ENCODE assay signal across 1 cellular context in the genomic region with DNA sequence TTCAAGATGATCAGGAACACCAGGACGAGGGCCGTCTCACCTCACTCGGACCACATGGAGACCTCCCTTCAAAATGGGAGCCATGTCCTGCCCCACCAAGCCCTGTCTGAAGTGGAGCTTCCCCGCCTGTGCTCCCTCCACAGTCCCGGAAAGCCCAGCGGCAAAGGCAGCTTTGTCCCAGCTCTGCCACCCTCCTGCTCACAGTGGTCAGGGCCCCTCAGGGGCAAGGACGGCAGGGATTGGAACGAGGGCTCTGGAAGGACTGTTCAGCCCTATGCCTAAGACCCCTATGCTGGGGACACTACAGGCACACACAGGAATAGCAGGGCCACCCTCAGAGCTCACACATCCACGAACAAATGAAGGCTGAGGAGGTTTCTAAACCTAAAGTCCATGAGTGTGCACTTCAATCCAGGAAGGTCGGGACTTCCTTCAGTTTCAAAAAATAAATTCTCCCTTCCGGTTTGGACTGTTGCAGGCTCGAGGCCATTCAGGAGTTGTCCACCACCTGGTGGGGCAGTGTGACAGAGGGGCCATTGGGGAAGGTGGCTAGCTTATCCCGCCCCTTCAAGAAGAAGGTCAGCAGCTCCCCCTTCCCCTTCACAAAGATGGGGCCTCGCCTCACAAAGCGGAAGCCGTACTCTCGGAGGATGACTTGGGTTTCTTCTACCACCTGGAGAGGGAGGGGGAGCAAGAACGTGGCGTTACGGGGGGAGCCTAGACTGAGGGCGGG.
TF ChIP-seq lines count a peak whose summit lies in the region.

No MANE protein-coding gene starts in this region.

TF ChIP-seq in K562, 482 proteins besides CTCF, POLR2A, EP300 and RAD21:
- TF ChIP-seq RBM22 (IDR thresholded peaks at IDR 0.05; ENCODE audit: low read depth, low read length, poor library complexity, severe bottlenecking) (peak; percentile 47), ZNF699 (CRISPR knock-in tag; IDR thresholded peaks at IDR 0.05; ENCODE audit: insufficient replicate concordance) (no peak), ZFP30 (CRISPR knock-in tag; IDR thresholded peaks at IDR 0.05; ENCODE audit: borderline replicate concordance) (no peak), POLR2B (IDR thresholded peaks at IDR 0.05; ENCODE audit: low read depth, partially characterized antibody) (peak; percentile 16), SUPT5H (IDR thresholded peaks at IDR 0.05) (peak; percentile 49), POLR2G (IDR thresholded peaks at IDR 0.05; ENCODE audit: low read depth, low read length) (peak; percentile 44; the same call in 1 of the 2 replicates), PHF20 (IDR thresholded peaks at IDR 0.05; ENCODE audit: partially characterized antibody) (no peak), PML (IDR thresholded peaks at IDR 0.05; ENCODE audit: low read length) (peak; percentile 41; the same call in 1 of the 2 replicates), ZNF57 (CRISPR knock-in tag; IDR thresholded peaks at IDR 0.05) (no peak), ZBED1 (IDR thresholded peaks at IDR 0.05) (0 out of 2 replicates have a peak, but pooled peaks have one; percentile 26), IFI16 (CRISPR knock-in tag; IDR thresholded peaks at IDR 0.05) (no peak)
- TF ChIP-seq, protein P1, sequence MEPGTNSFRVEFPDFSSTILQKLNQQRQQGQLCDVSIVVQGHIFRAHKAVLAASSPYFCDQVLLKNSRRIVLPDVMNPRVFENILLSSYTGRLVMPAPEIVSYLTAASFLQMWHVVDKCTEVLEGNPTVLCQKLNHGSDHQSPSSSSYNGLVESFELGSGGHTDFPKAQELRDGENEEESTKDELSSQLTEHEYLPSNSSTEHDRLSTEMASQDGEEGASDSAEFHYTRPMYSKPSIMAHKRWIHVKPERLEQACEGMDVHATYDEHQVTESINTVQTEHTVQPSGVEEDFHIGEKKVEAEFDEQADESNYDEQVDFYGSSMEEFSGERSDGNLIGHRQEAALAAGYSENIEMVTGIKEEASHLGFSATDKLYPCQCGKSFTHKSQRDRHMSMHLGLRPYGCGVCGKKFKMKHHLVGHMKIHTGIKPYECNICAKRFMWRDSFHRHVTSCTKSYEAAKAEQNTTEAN (CRISPR knock-in tag; IDR thresholded peaks at IDR 0.05): no peak
- TF ChIP-seq, protein P2, sequence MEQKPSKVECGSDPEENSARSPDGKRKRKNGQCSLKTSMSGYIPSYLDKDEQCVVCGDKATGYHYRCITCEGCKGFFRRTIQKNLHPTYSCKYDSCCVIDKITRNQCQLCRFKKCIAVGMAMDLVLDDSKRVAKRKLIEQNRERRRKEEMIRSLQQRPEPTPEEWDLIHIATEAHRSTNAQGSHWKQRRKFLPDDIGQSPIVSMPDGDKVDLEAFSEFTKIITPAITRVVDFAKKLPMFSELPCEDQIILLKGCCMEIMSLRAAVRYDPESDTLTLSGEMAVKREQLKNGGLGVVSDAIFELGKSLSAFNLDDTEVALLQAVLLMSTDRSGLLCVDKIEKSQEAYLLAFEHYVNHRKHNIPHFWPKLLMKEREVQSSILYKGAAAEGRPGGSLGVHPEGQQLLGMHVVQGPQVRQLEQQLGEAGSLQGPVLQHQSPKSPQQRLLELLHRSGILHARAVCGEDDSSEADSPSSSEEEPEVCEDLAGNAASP (IDR thresholded peaks at IDR 0.05): no peak
- TF ChIP-seq, protein P3, sequence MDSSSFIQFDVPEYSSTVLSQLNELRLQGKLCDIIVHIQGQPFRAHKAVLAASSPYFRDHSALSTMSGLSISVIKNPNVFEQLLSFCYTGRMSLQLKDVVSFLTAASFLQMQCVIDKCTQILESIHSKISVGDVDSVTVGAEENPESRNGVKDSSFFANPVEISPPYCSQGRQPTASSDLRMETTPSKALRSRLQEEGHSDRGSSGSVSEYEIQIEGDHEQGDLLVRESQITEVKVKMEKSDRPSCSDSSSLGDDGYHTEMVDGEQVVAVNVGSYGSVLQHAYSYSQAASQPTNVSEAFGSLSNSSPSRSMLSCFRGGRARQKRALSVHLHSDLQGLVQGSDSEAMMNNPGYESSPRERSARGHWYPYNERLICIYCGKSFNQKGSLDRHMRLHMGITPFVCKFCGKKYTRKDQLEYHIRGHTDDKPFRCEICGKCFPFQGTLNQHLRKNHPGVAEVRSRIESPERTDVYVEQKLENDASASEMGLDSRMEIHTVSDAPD (CRISPR knock-in tag; IDR thresholded peaks at IDR 0.05): no peak
